ENCODE assay signal across 12 cellular contexts in genomic region chr2:221555511-221555845, GRCh38. TPM values are rescaled to one million over a fixed set of nuclear protein-coding genes. Genes with fewer than 3 reads are reported as not detected.
DNase-seq lines count a peak whose midpoint lies in the region; ATAC-seq, FAIRE-seq and TF ChIP-seq lines count a peak whose summit lies in the region.
"Had no signal": no experiment of that assay in that cellular context is flagged by ENCODE, and none has a peak within 500 bp of the region (broad histone marks: within the 10 kb centered on the region; RNA-seq: fewer than 3 reads in every experiment).

No MANE protein-coding gene starts in this region.

- peaks cover 55% of the 10 kb centered on the region for H3K4me1 ChIP-seq in HUES64 (ENCODE audit: insufficient read depth, low read length)
- peaks cover 44% of the 10 kb centered on the region for H3K4me1 ChIP-seq in neuron (ENCODE audit: insufficient read depth, low read length)
- peaks cover 0 to 13% of the 10 kb centered on the region in 2 donors for H3K4me1 ChIP-seq in ascending aorta
- H3K4me1 ChIP-seq: BE2C had no signal

- FAIRE-seq in RCC 7860 (lab: Jason Lieb, UNC), result no peak

- H3K36me3 ChIP-seq in HUES64 (ENCODE audit: insufficient read depth, low read length), result peaks cover 2% of the 10 kb centered on the region; the same call in 1 of the 2 replicates
- H3K36me3 ChIP-seq in neuron (ENCODE audit: insufficient read depth, low read length), result no peaks in the 10 kb centered on the region
- H3K36me3 ChIP-seq in ascending aorta, result no peaks in the 10 kb centered on the region
- H3K36me3 ChIP-seq: BE2C had no signal

- H3K4me3 ChIP-seq in HUES64 (ENCODE audit: low read length), result peak overlapping the region; percentile 5; the same call in 1 of the 2 replicates
- H3K4me3 ChIP-seq in neuron (ENCODE audit: low read length), result peak overlapping the region; percentile 20
- H3K4me3 ChIP-seq in ascending aorta, result no peak overlapping the region
- H3K4me3 ChIP-seq: PC-9 had no signal

- H2AFZ ChIP-seq in neuron (ENCODE audit: low read depth, low read length), result no peak overlapping the region
- H2AFZ ChIP-seq: PC-9 had no signal

- TF ChIP-seq CTCF in ascending aorta (IDR thresholded peaks at IDR 0.05), result no peak

- WGBS in HUES64, result 52% methylated on average over 2 of the region's 2 CpGs

- H3K27ac ChIP-seq in HUES64 (ENCODE audit: low read depth, low read length) (peak overlapping the region; percentile 70; the same call in 1 of the 2 replicates), ascending aorta (peak overlapping the region in 1 of 2 donors; percentile 31)
- H3K27ac ChIP-seq: PC-9 had no signal

- no peaks in the 10 kb centered on the region for H3K9me3 Mint-ChIP-seq in activated T-cell treated with anti-CD3 and anti-CD28 coated beads, Interleukin-2, amount 50 U/mL, for 4 hours

- ATAC-seq in activated T-cell treated with anti-CD3 and anti-CD28 coated beads, Interleukin-2, amount 50 U/mL, for 4 hours, result peak; percentile 28 to 30
- peak; percentile 41 for ATAC-seq in HG02588 (IDR thresholded peaks at IDR 0.05; ENCODE audit: unreplicated experiment)
- ATAC-seq: HCT116 had no signal

- DNase-seq in activated T-cell treated with anti-CD3 and anti-CD28 coated beads, Interleukin-2, amount 50 U/mL, for 4 hours, result no peak
- DNase-seq in activated T-cell treated with anti-CD3 and anti-CD28 coated beads, Interleukin-2, amount 50 U/mL, for 1 hour, result no peak
- DNase-seq in NCI-H1417 treated with DMSO at 0.1 percent for 48 hours (lab: John Stamatoyannopoulos, UW) (no peak), RCC 7860 (ENCODE audit: low spot score) (no peak), ascending aorta (ENCODE audit: low spot score in 2 of 2) (no peak)
- DNase-seq: activated effector memory CD4-positive, alpha-beta T cell treated with Interleukin-2 at 50 U/mL for 16 hours; BE2C; PC-9 had no signal

- H3K27me3 ChIP-seq in HUES64 (ENCODE audit: insufficient read depth, low read length), result no peaks in the 10 kb centered on the region
- H3K27me3 ChIP-seq in neuron (ENCODE audit: insufficient read depth, low read length), result no peaks in the 10 kb centered on the region
- no peaks in the 10 kb centered on the region for H3K27me3 ChIP-seq in ascending aorta
- H3K27me3 ChIP-seq: BE2C had no signal

- no peaks in the 10 kb centered on the region for H3K27me3 Mint-ChIP-seq in activated T-cell treated with anti-CD3 and anti-CD28 coated beads, Interleukin-2, amount 50 U/mL, for 4 hours (ENCODE audit: low read depth)

- H3K9me3 ChIP-seq in HUES64 (ENCODE audit: insufficient read depth, low read depth, low read length) (no peaks in the 10 kb centered on the region), neuron (ENCODE audit: low read length) (no peaks in the 10 kb centered on the region), ascending aorta (no peaks in the 10 kb centered on the region)
- H3K9me3 ChIP-seq: BE2C had no signal

- H3K36me3 Mint-ChIP-seq in activated T-cell treated with anti-CD3 and anti-CD28 coated beads, Interleukin-2, amount 50 U/mL, for 4 hours (ENCODE audit: insufficient read depth), result peaks cover 4% of the 10 kb centered on the region

- peak overlapping the region; percentile 51 for H3K4me3 Mint-ChIP-seq in activated T-cell treated with anti-CD3 and anti-CD28 coated beads, Interleukin-2, amount 50 U/mL, for 4 hours

- H3K4me1 Mint-ChIP-seq in activated T-cell treated with anti-CD3 and anti-CD28 coated beads, Interleukin-2, amount 50 U/mL, for 4 hours (ENCODE audit: low read depth), result peaks cover 58% of the 10 kb centered on the region

- intact Hi-C loops in ascending aorta (cut with DNase I), result no loop called here

- no peak overlapping the region for H3K9ac ChIP-seq in HUES64 (ENCODE audit: low read depth, low read length)

RNA-seq across cellular contexts. Expression of gene EPHA4, which starts 16.6 kb away (rescaled TPM):
- total RNA-seq in activated T-cell treated with anti-CD3 and anti-CD28 coated beads, Interleukin-2, amount 50 U/mL, for 4 hours, result 1 to 10 TPM; 2.2 to 5.4 (median 2.4) TPM
- 31.6 TPM for polyA plus RNA-seq in HUES64 (2013, experiment 1 of 2)
- 48.9 TPM for polyA plus RNA-seq in HUES64 (2013, experiment 2 of 2)
- total RNA-seq in ascending aorta, result 51.2 TPM

Comparison
In these comparisons a context has a peak if more than half of its experiments do, and no peak if none do; other contexts are left out.
1. H3K4me3 ChIP-seq: peak in HUES64 (single experiment) and neuron (single experiment); none in ascending aorta (0 of 2).